10 cellular contexts compared by ENCODE assay signal in the genomic region with DNA sequence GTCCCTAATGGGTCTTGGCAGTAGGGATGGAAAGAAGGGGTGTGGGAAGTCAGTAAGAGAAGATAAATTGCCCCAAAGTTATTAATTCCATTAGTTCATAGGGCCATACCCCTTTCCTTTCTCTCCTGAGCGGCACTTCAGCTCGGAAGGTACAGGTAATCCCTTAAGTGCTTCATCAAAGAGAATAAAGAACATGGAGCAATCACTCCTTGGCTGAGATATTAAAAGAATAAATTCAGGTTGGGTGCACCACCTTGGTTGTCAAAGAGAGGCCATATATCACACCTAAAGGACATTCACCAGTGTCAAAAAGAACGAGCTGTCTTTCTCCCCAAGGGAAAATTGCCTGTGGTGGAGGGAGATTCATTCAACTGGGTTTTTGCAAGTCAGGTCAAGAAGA.
"Had no signal": no experiment of that assay in that cellular context is flagged by ENCODE, and none has a peak within 500 bp of the region (broad histone marks: within the 10 kb centered on the region; RNA-seq: fewer than 3 reads in every experiment).

No MANE protein-coding gene starts in this region.

- DNase-seq: GM23248, GOT3, H7, HFFc6, KBM-7 had no signal

- FAIRE-seq: HepG2 had no signal

- H3K4me1 ChIP-seq: HAP-1 had no signal

- H3K9ac ChIP-seq: GM23248 had no signal

- H3K9me3 ChIP-seq: HAP-1 had no signal

- H3K27ac ChIP-seq: GM23248, HL-60 had no signal

- H3K36me3 ChIP-seq: HAP-1 had no signal

- H3K36me3 Mint-ChIP-seq: IgD-negative memory B cell had no signal

- H3K27ac Mint-ChIP-seq: HFFc6, IgD-negative memory B cell had no signal

- ATAC-seq: HCT116, HepG2 had no signal

- H3K4me3 Mint-ChIP-seq: HFFc6, IgD-negative memory B cell had no signal

- H3K4me3 ChIP-seq: GM23248, HAP-1 had no signal
